27 cellular contexts compared by ENCODE assay signal in the genomic region with DNA sequence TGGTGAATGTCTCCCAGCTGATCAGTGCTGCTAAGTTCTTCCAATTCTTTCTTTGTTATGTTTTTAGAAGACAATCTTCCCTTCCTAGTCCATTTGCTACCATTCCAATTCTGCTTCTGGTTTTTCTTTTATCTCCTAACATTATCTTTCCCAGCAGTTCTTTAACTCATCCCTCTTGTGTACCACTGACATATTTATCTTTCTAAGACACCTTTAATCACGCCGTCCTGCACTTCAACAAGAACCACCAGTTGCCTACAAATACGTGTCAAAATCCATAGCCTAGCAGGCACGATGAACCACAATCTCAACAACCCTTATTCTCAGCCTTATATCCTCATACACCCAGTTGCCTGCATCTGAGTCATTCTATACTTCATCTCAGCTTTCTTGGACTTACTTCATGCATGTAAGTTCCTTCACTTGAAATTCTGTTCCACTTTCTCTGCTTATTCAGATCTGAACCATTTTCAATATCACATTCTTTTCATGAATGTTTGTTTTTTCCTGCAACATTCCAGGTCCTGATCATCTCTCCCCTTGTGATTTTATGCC. TPM values are rescaled to one million over a fixed set of nuclear protein-coding genes. Genes with fewer than 3 reads are reported as not detected.
"Had no signal": no experiment of that assay in that cellular context is flagged by ENCODE, and none has a peak within 500 bp of the region (broad histone marks: within the 10 kb centered on the region; RNA-seq: fewer than 3 reads in every experiment).

No MANE protein-coding gene starts in this region.

- H3K27me3 Mint-ChIP-seq: activated CD4-positive, alpha-beta memory T cell treated with anti-CD3 and anti-CD28 coated beads for 36 hours; activated naive CD8-positive, alpha-beta T cell treated with anti-CD3 and anti-CD28 coated beads, Interleukin-2, amount 50 U/mL, for 24 hours; central memory CD8-positive, alpha-beta T cell had no signal

- H3K27ac ChIP-seq: ascending aorta, body of pancreas, SJSA1, VCaP had no signal

- H3K4me1 ChIP-seq: ascending aorta, body of pancreas, SJSA1 had no signal

- H3K27me3 ChIP-seq: ascending aorta, body of pancreas, SJSA1 had no signal

- H3K4me1 Mint-ChIP-seq: activated CD4-positive, alpha-beta T cell treated with anti-CD3 and anti-CD28 coated beads, Interleukin-2, amount 10 ng/mL, durations not matched to agents 7 days and 5 days; activated naive CD8-positive, alpha-beta T cell treated with anti-CD3 and anti-CD28 coated beads, Interleukin-2, amount 50 U/mL, for 24 hours; central memory CD8-positive, alpha-beta T cell had no signal

- DNase-seq: activated CD4-positive, alpha-beta memory T cell treated with anti-CD3 and anti-CD28 coated beads for 36 hours; activated CD4-positive, alpha-beta T cell treated with anti-CD3 and anti-CD28 coated beads, Interleukin-2, amount 10 ng/mL, durations not matched to agents 7 days and 5 days; activated CD4-positive, CD25-positive, alpha-beta regulatory T cell; activated CD8-positive, alpha-beta memory T cell treated with anti-CD3 and anti-CD28 coated beads for 24 hours; activated effector memory CD4-positive, alpha-beta T cell treated with anti-CD3 and anti-CD28 coated beads, Interleukin-2, amount 50 U/mL, for 16 hours; activated naive CD4-positive, alpha-beta T cell treated with Interleukin-2 at 50 U/mL for 16 hours; activated naive CD8-positive, alpha-beta T cell treated with anti-CD3 and anti-CD28 coated beads, Interleukin-2, amount 50 U/mL, for 24 hours; activated T-cell treated with anti-CD3 and anti-CD28 coated beads, Interleukin-2, amount 50 U/mL, for 4 hours; amniotic stem cell; body of pancreas; Karpas-422; MM.1S; NCI-H1105; NCI-H1436; NCI-H1694 treated with DMSO at 0.1 percent for 48 hours; NCI-H2081; NCI-H446; NCI-H524; PC-3; SHP77 had no signal

- H3K36me3 ChIP-seq: ascending aorta, SJSA1 had no signal

- FAIRE-seq: RCC 7860 had no signal

- H3K36me3 Mint-ChIP-seq: activated CD4-positive, alpha-beta memory T cell treated with anti-CD3 and anti-CD28 coated beads for 36 hours had no signal

- H3K4me3 ChIP-seq: ascending aorta, body of pancreas, SJSA1 had no signal

- H3K9me3 Mint-ChIP-seq: activated CD4-positive, alpha-beta T cell treated with anti-CD3 and anti-CD28 coated beads, Interleukin-2, amount 10 ng/mL, durations not matched to agents 7 days and 5 days; central memory CD8-positive, alpha-beta T cell; T-helper 1 cell treated with Interleukin-12 subunit alpha and Interleukin-12 subunit beta and Interleukin-4 antibody, amounts not matched to agents 30 μg/mL and 1 μg/mL, for 36 hours had no signal

- H3K4me3 Mint-ChIP-seq: activated CD4-positive, alpha-beta memory T cell treated with anti-CD3 and anti-CD28 coated beads for 36 hours; activated CD4-positive, alpha-beta T cell treated with anti-CD3 and anti-CD28 coated beads, Interleukin-2, amount 10 ng/mL, durations not matched to agents 7 days and 5 days; activated naive CD8-positive, alpha-beta T cell treated with anti-CD3 and anti-CD28 coated beads, Interleukin-2, amount 50 U/mL, for 24 hours; activated T-cell treated with anti-CD3 and anti-CD28 coated beads, Interleukin-2, amount 50 U/mL, for 4 hours; central memory CD8-positive, alpha-beta T cell; T-helper 1 cell treated with Interleukin-12 subunit alpha and Interleukin-12 subunit beta and Interleukin-4 antibody, amounts not matched to agents 30 μg/mL and 1 μg/mL, for 36 hours had no signal

- ATAC-seq: activated naive CD8-positive, alpha-beta T cell treated with anti-CD3 and anti-CD28 coated beads, Interleukin-2, amount 50 U/mL, for 24 hours; activated T-cell treated with anti-CD3 and anti-CD28 coated beads, Interleukin-2, amount 50 U/mL, for 4 hours; body of pancreas; PC-3 had no signal

- H3K27ac Mint-ChIP-seq: activated CD4-positive, alpha-beta memory T cell treated with anti-CD3 and anti-CD28 coated beads for 36 hours; activated CD4-positive, alpha-beta T cell treated with anti-CD3 and anti-CD28 coated beads, Interleukin-2, amount 10 ng/mL, durations not matched to agents 7 days and 5 days; activated naive CD4-positive, alpha-beta T cell treated with anti-CD3 and anti-CD28 coated beads, Interleukin-2, amount 50 U/mL, for 72 hours; activated naive CD8-positive, alpha-beta T cell treated with anti-CD3 and anti-CD28 coated beads, Interleukin-2, amount 50 U/mL, for 24 hours; T-helper 1 cell treated with Interleukin-12 subunit alpha and Interleukin-12 subunit beta and Interleukin-4 antibody, amounts not matched to agents 30 μg/mL and 1 μg/mL, for 36 hours had no signal

RNA-seq across cellular contexts. Expression of gene ST8SIA1, which starts 16.4 kb away (rescaled TPM):
- total RNA-seq: PC-3, SJSA1 had no signal
